In the genomic region with DNA sequence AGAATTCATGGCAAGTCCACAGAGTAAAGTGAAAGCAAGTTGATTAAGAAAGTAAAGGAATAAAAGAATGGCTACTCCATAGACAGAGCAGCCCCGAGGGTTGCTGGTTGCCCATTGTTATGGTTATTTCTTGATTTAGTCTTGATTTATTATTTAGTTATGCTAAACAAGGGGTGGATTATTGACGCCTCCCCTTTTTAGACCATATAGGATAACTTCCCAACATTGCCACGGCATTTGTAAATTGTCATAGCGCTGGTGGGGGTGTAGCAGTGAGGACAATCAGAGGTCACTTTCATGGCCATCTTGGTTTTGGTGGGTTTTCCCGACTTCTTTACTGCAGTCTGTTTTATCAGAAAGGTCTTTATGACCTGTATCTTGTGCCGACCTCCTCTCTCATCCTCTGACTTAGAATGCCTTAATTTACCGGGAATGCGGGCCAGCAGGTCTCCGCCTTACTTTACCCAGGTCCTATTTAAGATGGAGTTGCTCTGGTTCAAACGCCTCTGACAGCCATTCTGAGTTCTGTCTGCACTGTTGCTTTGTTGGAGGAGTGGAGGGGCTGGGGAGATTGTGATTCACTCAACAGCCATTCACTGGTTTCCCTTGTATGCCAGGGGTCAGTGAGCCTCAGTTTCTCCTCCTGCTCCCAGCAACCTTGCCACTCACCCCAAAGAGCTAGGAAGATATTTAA, we compare ENCODE assay signal across 1 cellular context.
TF ChIP-seq lines count a peak whose summit lies in the region.

No MANE protein-coding gene starts in this region.

TF ChIP-seq in HepG2, 621 proteins besides CTCF, POLR2A, EP300 and RAD21:
- TF ChIP-seq, protein P1, sequence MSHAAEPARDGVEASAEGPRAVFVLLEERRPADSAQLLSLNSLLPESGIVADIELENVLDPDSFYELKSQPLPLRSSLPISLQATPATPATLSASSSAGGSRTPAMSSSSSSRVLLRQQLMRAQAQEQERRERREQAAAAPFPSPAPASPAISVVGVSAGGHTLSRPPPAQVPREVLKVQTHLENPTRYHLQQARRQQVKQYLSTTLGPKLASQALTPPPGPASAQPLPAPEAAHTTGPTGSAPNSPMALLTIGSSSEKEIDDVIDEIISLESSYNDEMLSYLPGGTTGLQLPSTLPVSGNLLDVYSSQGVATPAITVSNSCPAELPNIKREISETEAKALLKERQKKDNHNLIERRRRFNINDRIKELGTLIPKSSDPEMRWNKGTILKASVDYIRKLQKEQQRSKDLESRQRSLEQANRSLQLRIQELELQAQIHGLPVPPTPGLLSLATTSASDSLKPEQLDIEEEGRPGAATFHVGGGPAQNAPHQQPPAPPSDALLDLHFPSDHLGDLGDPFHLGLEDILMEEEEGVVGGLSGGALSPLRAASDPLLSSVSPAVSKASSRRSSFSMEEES (CRISPR knock-in tag; IDR thresholded peaks at IDR 0.05) = no peak
- TF ChIP-seq SMYD3 (CRISPR knock-in tag; IDR thresholded peaks at IDR 0.05) (no peak), ADNP (CRISPR knock-in tag; IDR thresholded peaks at IDR 0.05) (no peak), RFX5 (IDR thresholded peaks at IDR 0.05; ENCODE audit: low read depth, low read length) (no peak), HDAC1 (CRISPR knock-in tag; IDR thresholded peaks at IDR 0.05) (no peak), ZNF180 (CRISPR knock-in tag; IDR thresholded peaks at IDR 0.05; ENCODE audit: borderline replicate concordance, low read depth) (no peak), TEAD2 (CRISPR knock-in tag; IDR thresholded peaks at IDR 0.05) (no peak), ZNF225 (CRISPR knock-in tag; IDR thresholded peaks at IDR 0.05) (no peak), ZNF7 (CRISPR knock-in tag; IDR thresholded peaks at IDR 0.05) (no peak)
